Comparison of ENCODE assay signal across 21 cellular contexts in the genomic region with DNA sequence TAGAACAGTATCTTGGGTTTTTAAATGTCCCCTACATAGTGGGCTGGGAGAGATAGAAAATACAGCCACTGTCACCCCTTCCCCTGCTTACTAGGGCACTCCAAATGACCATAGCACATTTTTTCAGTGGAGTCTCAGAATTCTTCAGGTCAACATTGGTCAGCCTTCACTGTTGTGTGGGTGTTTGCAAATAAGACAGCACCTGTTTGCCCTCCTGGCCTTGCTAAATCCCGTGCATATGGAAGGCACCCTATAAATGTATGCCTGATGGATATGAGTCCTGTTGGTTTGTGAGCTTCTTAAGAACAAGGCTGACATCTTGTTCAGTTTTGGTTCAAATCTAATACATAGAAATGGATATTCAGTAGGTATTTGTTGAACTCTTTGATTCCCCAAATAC. TPM values are rescaled to one million over a fixed set of nuclear protein-coding genes. Genes with fewer than 3 reads are reported as not detected.
DNase-seq lines count a peak whose midpoint lies in the region; ATAC-seq, FAIRE-seq and TF ChIP-seq lines count a peak whose summit lies in the region.
"Had no signal": no experiment of that assay in that cellular context is flagged by ENCODE, and none has a peak within 500 bp of the region (broad histone marks: within the 10 kb centered on the region; RNA-seq: fewer than 3 reads in every experiment).

No MANE protein-coding gene starts in this region.

- peak overlapping the region; percentile 71 for H3K4me2 ChIP-seq in astrocyte (ENCODE audit: low read length)

- peaks cover 39% of the 10 kb centered on the region for H3K4me1 ChIP-seq in astrocyte (ENCODE audit: insufficient read depth, low read length)
- peaks cover 0 to 22% of the 10 kb centered on the region in 2 donors for H3K4me1 ChIP-seq in muscle layer of duodenum (ENCODE audit: control insufficient read depth in 1 of 2, insufficient read depth in 2 of 2, low read length in 2 of 2)

- H4K20me1 ChIP-seq in astrocyte (ENCODE audit: insufficient read depth, low read length) = no peaks in the 10 kb centered on the region

- H3K4me3 ChIP-seq in astrocyte (ENCODE audit: insufficient read depth, low read depth, low read length) (no peak overlapping the region), muscle layer of duodenum (ENCODE audit: low read depth in 1 of 2, low read length in 2 of 2) (no peak overlapping the region)
- H3K4me3 ChIP-seq: GM23248 had no signal

- H2AFZ ChIP-seq in astrocyte (ENCODE audit: low read depth, low read length) = no peak overlapping the region
- H2AFZ ChIP-seq: GM23248 had no signal

- H3K9me3 ChIP-seq in astrocyte (ENCODE audit: insufficient read depth, low read depth, low read length) (no peaks in the 10 kb centered on the region), muscle layer of duodenum (ENCODE audit: control insufficient read depth in 1 of 2, low read length in 2 of 2) (no peaks in the 10 kb centered on the region), T-helper 17 cell (ENCODE audit: control insufficient read depth, low read length, poor library complexity, severe bottlenecking) (no peaks in the 10 kb centered on the region)

- DNase-seq in stimulated activated naive CD8-positive, alpha-beta T cell treated with anti-CD3 and anti-CD28 coated beads, Interleukin-15, amount 100 ng/mL, for 72 hours = no peak
- DNase-seq in astrocyte (ENCODE audit: low read depth) (no peak), T-helper 17 cell (no peak), DMS53 treated with DMSO at 0.1 percent for 48 hours (lab: John Stamatoyannopoulos, UW; ENCODE audit: unreplicated experiment) (no peak), iPS-NIHi7 (ENCODE audit: extremely low spot score) (no peak)
- no peak for DNase-seq in activated CD8-positive, alpha-beta T cell treated with anti-CD3 and anti-CD28 coated beads for 36 hours
- DNase-seq: activated CD8-positive, alpha-beta memory T cell treated with anti-CD3 and anti-CD28 coated beads for 24 hours; activated naive CD4-positive, alpha-beta T cell treated with anti-CD3 and anti-CD28 coated beads, Interleukin-2, amount 50 U/mL, for 16 hours; activated T-cell treated with anti-CD3 and anti-CD28 coated beads, Interleukin-2, amount 50 U/mL, for 48 hours; glutamatergic neuron; Karpas-422; left ventricle myocardium superior; NCI-H187 treated with DMSO at 0.1 percent for 48 hours; nucleus accumbens; stimulated activated CD4-positive, alpha-beta T cell treated with anti-CD3 and anti-CD28 coated beads, Interleukin-4, amount 100 ng/mL, for 24 hours had no signal

- POLR2A ChIA-PET in activated CD8-positive, alpha-beta T cell treated with anti-CD3 and anti-CD28 coated beads for 36 hours (lab: Charles Lee) = interaction anchor here (2.0 to 6.3 kb wide), 2 partner anchors 11 to 18 kb away, joined by 7 to 43 read pairs; partner anchors contain the start of gene ITGA6

- H3K4me1 Mint-ChIP-seq in stimulated activated naive CD8-positive, alpha-beta T cell treated with anti-CD3 and anti-CD28 coated beads, Interleukin-15, Interleukin-2, amounts not matched to agents 100 ng/mL and 50 ng/mL, for 24 hours (ENCODE audit: low read depth) = peaks cover 3% of the 10 kb centered on the region
- peaks cover 49% of the 10 kb centered on the region for H3K4me1 Mint-ChIP-seq in stimulated activated naive CD8-positive, alpha-beta T cell treated with anti-CD3 and anti-CD28 coated beads, Interleukin-15, amount 100 ng/mL, for 72 hours
- H3K4me1 Mint-ChIP-seq in astrocyte (ENCODE audit: low read depth, unreplicated experiment) = peaks cover 44% of the 10 kb centered on the region
- peaks cover 45% of the 10 kb centered on the region for H3K4me1 Mint-ChIP-seq in T-helper 17 cell
- peaks cover 52% of the 10 kb centered on the region for H3K4me1 Mint-ChIP-seq in activated CD8-positive, alpha-beta T cell treated with anti-CD3 and anti-CD28 coated beads for 36 hours (ENCODE audit: low read depth)

- no peaks in the 10 kb centered on the region for H3K9me3 Mint-ChIP-seq in stimulated activated naive CD8-positive, alpha-beta T cell treated with anti-CD3 and anti-CD28 coated beads, Interleukin-15, Interleukin-2, amounts not matched to agents 100 ng/mL and 50 ng/mL, for 24 hours
- no peaks in the 10 kb centered on the region for H3K9me3 Mint-ChIP-seq in stimulated activated naive CD8-positive, alpha-beta T cell treated with anti-CD3 and anti-CD28 coated beads, Interleukin-15, amount 100 ng/mL, for 72 hours
- H3K9me3 Mint-ChIP-seq in astrocyte (ENCODE audit: unreplicated experiment) = no peaks in the 10 kb centered on the region
- no peaks in the 10 kb centered on the region for H3K9me3 Mint-ChIP-seq in activated CD8-positive, alpha-beta T cell treated with anti-CD3 and anti-CD28 coated beads for 36 hours

- no peak for ATAC-seq in stimulated activated naive CD8-positive, alpha-beta T cell treated with anti-CD3 and anti-CD28 coated beads, Interleukin-15, amount 100 ng/mL, for 72 hours
- no peak for ATAC-seq in T-helper 17 cell
- ATAC-seq in activated CD8-positive, alpha-beta T cell treated with anti-CD3 and anti-CD28 coated beads for 36 hours = no peak
- ATAC-seq: left ventricle myocardium superior had no signal

- H3K9ac ChIP-seq in astrocyte (ENCODE audit: low read length) = no peak overlapping the region
- H3K9ac ChIP-seq: GM23248 had no signal

- peak overlapping the region; percentile 18 for H3K27ac Mint-ChIP-seq in stimulated activated naive CD8-positive, alpha-beta T cell treated with anti-CD3 and anti-CD28 coated beads, Interleukin-15, Interleukin-2, amounts not matched to agents 100 ng/mL and 50 ng/mL, for 24 hours
- no peak overlapping the region for H3K27ac Mint-ChIP-seq in stimulated activated naive CD8-positive, alpha-beta T cell treated with anti-CD3 and anti-CD28 coated beads, Interleukin-15, amount 100 ng/mL, for 72 hours
- H3K27ac Mint-ChIP-seq in astrocyte (ENCODE audit: unreplicated experiment) (no peak overlapping the region), T-helper 17 cell (no peak overlapping the region)
- H3K27ac Mint-ChIP-seq in activated CD8-positive, alpha-beta T cell treated with anti-CD3 and anti-CD28 coated beads for 36 hours = no peak overlapping the region
- H3K27ac Mint-ChIP-seq: CD14-positive monocyte had no signal

- intact Hi-C loops in activated CD8-positive, alpha-beta T cell treated with anti-CD3 and anti-CD28 coated beads for 36 hours (cut with micrococcal nuclease) = no loop called here

- H3K27me3 ChIP-seq in astrocyte (ENCODE audit: insufficient read depth, low read length) = no peaks in the 10 kb centered on the region
- no peaks in the 10 kb centered on the region for H3K27me3 ChIP-seq in muscle layer of duodenum (ENCODE audit: low read depth, low read length)

- H3K4me3 Mint-ChIP-seq in stimulated activated naive CD8-positive, alpha-beta T cell treated with anti-CD3 and anti-CD28 coated beads, Interleukin-15, Interleukin-2, amounts not matched to agents 100 ng/mL and 50 ng/mL, for 24 hours = no peak overlapping the region
- H3K4me3 Mint-ChIP-seq in stimulated activated naive CD8-positive, alpha-beta T cell treated with anti-CD3 and anti-CD28 coated beads, Interleukin-15, amount 100 ng/mL, for 72 hours = no peak overlapping the region
- H3K4me3 Mint-ChIP-seq in astrocyte (ENCODE audit: unreplicated experiment) (no peak overlapping the region), T-helper 17 cell (no peak overlapping the region)
- no peak overlapping the region for H3K4me3 Mint-ChIP-seq in activated CD8-positive, alpha-beta T cell treated with anti-CD3 and anti-CD28 coated beads for 36 hours

- H3K36me3 ChIP-seq in astrocyte (ENCODE audit: insufficient read depth, low read length) = no peaks in the 10 kb centered on the region
- H3K36me3 ChIP-seq in muscle layer of duodenum (ENCODE audit: control insufficient read depth in 1 of 2, insufficient read depth in 2 of 2, low read length in 2 of 2) = no peaks in the 10 kb centered on the region

- peaks cover 41% of the 10 kb centered on the region for H3K79me2 ChIP-seq in astrocyte (ENCODE audit: insufficient read depth, low read length)

- H3K27ac ChIP-seq in astrocyte (ENCODE audit: low read depth, low read length) (no peak overlapping the region), muscle layer of duodenum (ENCODE audit: low read length) (peak overlapping the region; percentile 61)
- H3K27ac ChIP-seq: GM23248 had no signal

- CTCF ChIA-PET in activated CD8-positive, alpha-beta T cell treated with anti-CD3 and anti-CD28 coated beads for 36 hours (lab: Charles Lee) = interaction anchor here (1.3 to 33.7 kb wide), 4 partner anchors 11 to 313 kb away, joined by 4 to 746 read pairs (median 50); partner anchors contain the start of gene ITGA6

- FAIRE-seq in astrocyte (lab: Jason Lieb, UNC) = no peak
- FAIRE-seq: RCC 7860, urothelium cell line had no signal

- no peaks in the 10 kb centered on the region for H3K27me3 Mint-ChIP-seq in stimulated activated naive CD8-positive, alpha-beta T cell treated with anti-CD3 and anti-CD28 coated beads, Interleukin-15, Interleukin-2, amounts not matched to agents 100 ng/mL and 50 ng/mL, for 24 hours
- no peaks in the 10 kb centered on the region for H3K27me3 Mint-ChIP-seq in stimulated activated naive CD8-positive, alpha-beta T cell treated with anti-CD3 and anti-CD28 coated beads, Interleukin-15, amount 100 ng/mL, for 72 hours
- no peaks in the 10 kb centered on the region for H3K27me3 Mint-ChIP-seq in astrocyte (ENCODE audit: low read depth, unreplicated experiment)
- H3K27me3 Mint-ChIP-seq in T-helper 17 cell = no peaks in the 10 kb centered on the region
- H3K27me3 Mint-ChIP-seq in activated CD8-positive, alpha-beta T cell treated with anti-CD3 and anti-CD28 coated beads for 36 hours = no peaks in the 10 kb centered on the region

- no peaks in the 10 kb centered on the region for H3K36me3 Mint-ChIP-seq in stimulated activated naive CD8-positive, alpha-beta T cell treated with anti-CD3 and anti-CD28 coated beads, Interleukin-15, Interleukin-2, amounts not matched to agents 100 ng/mL and 50 ng/mL, for 24 hours (ENCODE audit: low read depth)
- no peaks in the 10 kb centered on the region for H3K36me3 Mint-ChIP-seq in astrocyte (ENCODE audit: low read depth, unreplicated experiment)
- peaks cover under 1% of the 10 kb centered on the region for H3K36me3 Mint-ChIP-seq in T-helper 17 cell (ENCODE audit: low read depth)
- peaks cover 1% of the 10 kb centered on the region for H3K36me3 Mint-ChIP-seq in activated CD8-positive, alpha-beta T cell treated with anti-CD3 and anti-CD28 coated beads for 36 hours (ENCODE audit: low read depth)

- TF ChIP-seq CTCF in astrocyte (IDR thresholded peaks at IDR 0.05; ENCODE audit: insufficient read depth, low read depth, low read length) = no peak
- TF ChIP-seq CTCF in activated CD8-positive, alpha-beta T cell treated with anti-CD3 and anti-CD28 coated beads for 36 hours (IDR thresholded peaks at IDR 0.05) = no peak

RNA-seq across cellular contexts. Expression of gene ITGA6, which starts 12.5 kb away (rescaled TPM):
- 21.1 and 35.3 TPM in 2 replicates for total RNA-seq in astrocyte
- total RNA-seq in T-helper 17 cell = 10 to 100 TPM; 61.7 to 79.5 TPM
- 1 to 10 TPM; 7.9 to 8.4 TPM for total RNA-seq in activated CD8-positive, alpha-beta T cell treated with anti-CD3 and anti-CD28 coated beads for 36 hours
